Comparison of ENCODE assay signal across 1 cellular context in the genomic region with DNA sequence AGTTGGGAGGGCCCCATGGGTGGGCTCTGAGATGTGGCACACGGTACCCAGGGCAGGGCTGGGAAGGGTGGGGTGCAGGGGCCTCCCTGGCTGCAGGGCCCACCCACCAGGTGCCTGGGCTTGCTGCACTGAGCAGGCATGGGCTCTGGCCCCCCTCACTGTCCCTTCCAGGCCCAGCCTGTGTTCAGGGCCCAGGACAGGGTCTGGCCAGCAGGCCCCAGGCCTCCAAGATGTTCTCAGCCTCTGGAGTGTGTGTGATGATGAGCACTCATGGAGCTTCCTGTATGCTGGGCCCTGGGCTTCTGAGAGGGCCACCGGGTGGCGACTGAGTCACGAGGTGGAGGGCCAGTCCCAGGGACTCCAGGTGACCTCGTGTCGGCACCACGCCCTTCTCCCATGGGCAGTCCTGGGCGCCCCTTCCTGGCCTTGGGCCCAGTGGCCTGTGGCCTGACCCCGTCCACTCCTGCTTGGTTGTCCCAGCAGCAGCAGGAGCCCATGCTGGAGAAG.
TF ChIP-seq lines count a peak whose summit lies in the region.

No MANE protein-coding gene starts in this region.

TF ChIP-seq in GM23338, 12 proteins besides CTCF, POLR2A, EP300 and RAD21 (continued from another document):
- TF ChIP-seq, protein P1, sequence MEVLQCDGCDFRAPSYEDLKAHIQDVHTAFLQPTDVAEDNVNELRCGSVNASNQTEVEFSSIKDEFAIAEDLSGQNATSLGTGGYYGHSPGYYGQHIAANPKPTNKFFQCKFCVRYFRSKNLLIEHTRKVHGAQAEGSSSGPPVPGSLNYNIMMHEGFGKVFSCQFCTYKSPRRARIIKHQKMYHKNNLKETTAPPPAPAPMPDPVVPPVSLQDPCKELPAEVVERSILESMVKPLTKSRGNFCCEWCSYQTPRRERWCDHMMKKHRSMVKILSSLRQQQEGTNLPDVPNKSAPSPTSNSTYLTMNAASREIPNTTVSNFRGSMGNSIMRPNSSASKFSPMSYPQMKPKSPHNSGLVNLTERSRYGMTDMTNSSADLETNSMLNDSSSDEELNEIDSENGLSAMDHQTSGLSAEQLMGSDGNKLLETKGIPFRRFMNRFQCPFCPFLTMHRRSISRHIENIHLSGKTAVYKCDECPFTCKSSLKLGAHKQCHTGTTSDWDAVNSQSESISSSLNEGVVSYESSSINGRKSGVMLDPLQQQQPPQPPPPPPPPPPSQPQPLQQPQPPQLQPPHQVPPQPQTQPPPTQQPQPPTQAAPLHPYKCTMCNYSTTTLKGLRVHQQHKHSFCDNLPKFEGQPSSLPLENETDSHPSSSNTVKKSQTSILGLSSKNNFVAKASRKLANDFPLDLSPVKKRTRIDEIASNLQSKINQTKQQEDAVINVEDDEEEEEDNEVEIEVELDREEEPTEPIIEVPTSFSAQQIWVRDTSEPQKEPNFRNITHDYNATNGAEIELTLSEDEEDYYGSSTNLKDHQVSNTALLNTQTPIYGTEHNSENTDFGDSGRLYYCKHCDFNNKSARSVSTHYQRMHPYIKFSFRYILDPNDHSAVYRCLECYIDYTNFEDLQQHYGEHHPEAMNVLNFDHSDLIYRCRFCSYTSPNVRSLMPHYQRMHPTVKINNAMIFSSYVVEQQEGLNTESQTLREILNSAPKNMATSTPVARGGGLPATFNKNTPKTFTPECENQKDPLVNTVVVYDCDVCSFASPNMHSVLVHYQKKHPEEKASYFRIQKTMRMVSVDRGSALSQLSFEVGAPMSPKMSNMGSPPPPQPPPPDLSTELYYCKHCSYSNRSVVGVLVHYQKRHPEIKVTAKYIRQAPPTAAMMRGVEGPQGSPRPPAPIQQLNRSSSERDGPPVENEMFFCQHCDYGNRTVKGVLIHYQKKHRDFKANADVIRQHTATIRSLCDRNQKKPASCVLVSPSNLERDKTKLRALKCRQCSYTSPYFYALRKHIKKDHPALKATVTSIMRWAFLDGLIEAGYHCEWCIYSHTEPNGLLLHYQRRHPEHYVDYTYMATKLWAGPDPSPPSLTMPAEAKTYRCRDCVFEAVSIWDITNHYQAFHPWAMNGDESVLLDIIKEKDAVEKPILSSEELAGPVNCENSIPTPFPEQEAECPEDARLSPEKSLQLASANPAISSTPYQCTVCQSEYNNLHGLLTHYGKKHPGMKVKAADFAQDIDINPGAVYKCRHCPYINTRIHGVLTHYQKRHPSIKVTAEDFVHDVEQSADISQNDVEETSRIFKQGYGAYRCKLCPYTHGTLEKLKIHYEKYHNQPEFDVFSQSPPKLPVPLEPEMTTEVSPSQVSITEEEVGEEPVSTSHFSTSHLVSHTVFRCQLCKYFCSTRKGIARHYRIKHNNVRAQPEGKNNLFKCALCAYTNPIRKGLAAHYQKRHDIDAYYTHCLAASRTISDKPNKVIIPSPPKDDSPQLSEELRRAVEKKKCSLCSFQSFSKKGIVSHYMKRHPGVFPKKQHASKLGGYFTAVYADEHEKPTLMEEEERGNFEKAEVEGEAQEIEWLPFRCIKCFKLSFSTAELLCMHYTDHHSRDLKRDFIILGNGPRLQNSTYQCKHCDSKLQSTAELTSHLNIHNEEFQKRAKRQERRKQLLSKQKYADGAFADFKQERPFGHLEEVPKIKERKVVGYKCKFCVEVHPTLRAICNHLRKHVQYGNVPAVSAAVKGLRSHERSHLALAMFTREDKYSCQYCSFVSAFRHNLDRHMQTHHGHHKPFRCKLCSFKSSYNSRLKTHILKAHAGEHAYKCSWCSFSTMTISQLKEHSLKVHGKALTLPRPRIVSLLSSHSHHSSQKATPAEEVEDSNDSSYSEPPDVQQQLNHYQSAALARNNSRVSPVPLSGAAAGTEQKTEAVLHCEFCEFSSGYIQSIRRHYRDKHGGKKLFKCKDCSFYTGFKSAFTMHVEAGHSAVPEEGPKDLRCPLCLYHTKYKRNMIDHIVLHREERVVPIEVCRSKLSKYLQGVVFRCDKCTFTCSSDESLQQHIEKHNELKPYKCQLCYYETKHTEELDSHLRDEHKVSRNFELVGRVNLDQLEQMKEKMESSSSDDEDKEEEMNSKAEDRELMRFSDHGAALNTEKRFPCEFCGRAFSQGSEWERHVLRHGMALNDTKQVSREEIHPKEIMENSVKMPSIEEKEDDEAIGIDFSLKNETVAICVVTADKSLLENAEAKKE (CRISPR knock-in tag; IDR thresholded peaks at IDR 0.05) = no peak
- no peak for TF ChIP-seq EZH2 (IDR thresholded peaks at IDR 0.05; ENCODE audit: low read depth, unreplicated experiment)
